Comparison of ENCODE assay signal across 8 cellular contexts in genomic region chr7:37182011-37182478, GRCh38.
DNase-seq lines count a peak whose midpoint lies in the region; ATAC-seq and TF ChIP-seq lines count a peak whose summit lies in the region.

No MANE protein-coding gene starts in this region.

- H3K56ac ChIP-seq in IMR-90 (ENCODE audit: extremely low read depth, insufficient read depth, low read length), result no peak overlapping the region

- WGBS in IMR-90 (ENCODE audit: extremely low coverage in 2 of 2, insufficient read length in 1 of 2), 2 experiments, result no CpG with 5 or more reads among the region's 7 CpGs
- WGBS in neuronal stem cell (ENCODE audit: extremely low coverage in 2 of 2, insufficient read length in 2 of 2, insufficient replicate concordance in 1 of 2), 2 donors, result no CpG with 5 or more reads among the region's 7 CpGs

- no peaks in the 10 kb centered on the region for H3K9me3 ChIP-seq in IMR-90 (ENCODE audit: control insufficient read depth, insufficient read depth, low read length)
- H3K9me3 ChIP-seq in Panc1 (ENCODE audit: control insufficient read depth, insufficient read depth, low read depth, low read length), result peaks cover 13% of the 10 kb centered on the region; the same call in 1 of the 2 replicates
- H3K9me3 ChIP-seq in neuronal stem cell (replicated peaks in 1 of 2; ENCODE audit: control insufficient read depth in 2 of 2, insufficient read depth in 1 of 2, low read depth in 1 of 2, low read length in 2 of 2), result no peaks in the 10 kb centered on the region

- H3K79me1 ChIP-seq in IMR-90 (ENCODE audit: low read depth in 1 of 2, low read length in 2 of 2), result no peaks in the 10 kb centered on the region
- no peaks in the 10 kb centered on the region for H3K79me1 ChIP-seq in neuronal stem cell (ENCODE audit: low read depth, low read length)

- H3K4me2 ChIP-seq in IMR-90 (ENCODE audit: low read depth, low read length) (no peak overlapping the region), neuronal stem cell (ENCODE audit: insufficient read depth, low read length, poor library complexity, severe bottlenecking) (no peak overlapping the region)

- TF ChIP-seq RAD21 in IMR-90 (IDR thresholded peaks at IDR 0.05; ENCODE audit: low read length), result peak; percentile 98

- H3K23ac ChIP-seq in IMR-90 (ENCODE audit: low read depth, low read length), result no peak overlapping the region
- no peak overlapping the region for H3K23ac ChIP-seq in neuronal stem cell (ENCODE audit: low read depth, low read length, poor library complexity)

- TF ChIP-seq CTCF in IMR-90 (conservative IDR thresholded peaks at IDR 0.05; ENCODE audit: low read depth, low read length) (peak; percentile 95), Panc1 (IDR thresholded peaks at IDR 0.05) (peak; percentile 96), fibroblast of villous mesenchyme (IDR thresholded peaks at IDR 0.05; ENCODE audit: insufficient read depth, low read depth, low read length) (peak; percentile 96)

- H2BK15ac ChIP-seq in IMR-90 (ENCODE audit: low read depth, low read length) (no peak overlapping the region), neuronal stem cell (ENCODE audit: low read length) (no peak overlapping the region)

- in situ Hi-C loops in Caki2 (cut with HindIII; ENCODE audit: low pct_unique_long_range_greater_than_20kb, low sequenced_read_pairs) (no loop called here), IMR-90 (cut with MboI; ENCODE audit: low sequenced_read_pairs) (loop anchor here (5.0 to 25.0 kb wide), 2 partner anchors 195 to 495 kb away; no protein-coding TSS in a partner anchor), Panc1 (cut with HindIII; ENCODE audit: low pct_unique_long_range_greater_than_20kb, low sequenced_read_pairs) (loop anchor here (25.0 kb wide), 1 partner anchor 695 kb away; no protein-coding TSS in a partner anchor)

- POLR2A ChIA-PET in IMR-90 (lab: Charles Lee; ENCODE audit: unreplicated experiment), result no interaction called here
- POLR2A ChIA-PET in Panc1 (lab: Charles Lee), result interaction anchor here (0.6 kb wide), 1 partner anchor 505 kb away, joined by 13 read pairs; no protein-coding TSS in a partner anchor

- H4K91ac ChIP-seq in IMR-90 (ENCODE audit: insufficient read depth, low read depth, low read length) (no peak overlapping the region), neuronal stem cell (ENCODE audit: low read depth, low read length, poor library complexity) (no peak overlapping the region)

- no peak overlapping the region for H3K4ac ChIP-seq in IMR-90 (ENCODE audit: low read depth, low read length)
- no peak overlapping the region for H3K4ac ChIP-seq in neuronal stem cell (ENCODE audit: low read length)

- ATAC-seq in GM21381 (IDR thresholded peaks at IDR 0.05; ENCODE audit: unreplicated experiment), result peak; percentile 84
- ATAC-seq in IMR-90 (ENCODE audit: low read depth), result peak; percentile 98
- ATAC-seq in Panc1, result peak; percentile 99

- no peaks in the 10 kb centered on the region for H3K9me1 ChIP-seq in IMR-90 (ENCODE audit: insufficient read depth, low read length)

- DNase-seq in Caki2 (ENCODE audit: low read depth), result peak; percentile 73
- peak; percentile 61 for DNase-seq in IMR-90
- peak; percentile 65 for DNase-seq in Panc1 (ENCODE audit: low read depth, low spot score)
- peak; percentile 52 for DNase-seq in activated T-helper 1 cell treated with Interleukin-2 at 50 U/mL for 16 hours (ENCODE audit: low read depth)
- DNase-seq in fibroblast of villous mesenchyme (ENCODE audit: low read depth), result peak; percentile 72
- peak; percentile 89 for DNase-seq in neuronal stem cell (ENCODE audit: low spot score)
- peak; percentile 38 for DNase-seq in stromal cell of bone marrow (ENCODE audit: low read depth)

- H3K18ac ChIP-seq in IMR-90 (ENCODE audit: low read depth, low read length), result no peak overlapping the region
- H3K18ac ChIP-seq in neuronal stem cell (ENCODE audit: low read length), result no peak overlapping the region

- no peak overlapping the region for H2BK12ac ChIP-seq in neuronal stem cell (ENCODE audit: low read length)

- no peak overlapping the region for H2AK5ac ChIP-seq in IMR-90 (ENCODE audit: low read depth, low read length)
- no peak overlapping the region for H2AK5ac ChIP-seq in neuronal stem cell (ENCODE audit: low read depth, low read length)

- H3K14ac ChIP-seq in IMR-90 (replicated peaks; ENCODE audit: low read depth, low read length), result no peak overlapping the region
- no peak overlapping the region for H3K14ac ChIP-seq in neuronal stem cell (ENCODE audit: low read length)

- no peak for TF ChIP-seq POLR2A in IMR-90 (IDR thresholded peaks at IDR 0.05; ENCODE audit: low read depth, low read length)

- H3K4me3 ChIP-seq in IMR-90 (ENCODE audit: insufficient read depth, low read depth, low read length) (no peak overlapping the region), Panc1 (ENCODE audit: low read depth in 2 of 2, low read length in 2 of 2) (peak overlapping the region in 1 of 2 experiments; percentile 28; a peak in 2 of 4 replicates), fibroblast of villous mesenchyme (ENCODE audit: low read depth, low read length) (no peak overlapping the region), neuronal stem cell (ENCODE audit: low read length in 2 of 2) (no peak overlapping the region)

- no peak overlapping the region for H2BK5ac ChIP-seq in IMR-90 (ENCODE audit: low read depth, low read length, poor library complexity, severe bottlenecking)
- no peak overlapping the region for H2BK5ac ChIP-seq in neuronal stem cell (ENCODE audit: low read length)

- H4K20me1 ChIP-seq in IMR-90 (ENCODE audit: insufficient read depth, low read length), result no peaks in the 10 kb centered on the region

- H3K4me1 ChIP-seq in IMR-90 (ENCODE audit: control insufficient read depth, insufficient read depth, low read length), result no peaks in the 10 kb centered on the region
- H3K4me1 ChIP-seq in Panc1 (ENCODE audit: control insufficient read depth, insufficient read depth, low read length), result peaks cover 15% of the 10 kb centered on the region
- peaks cover 1 to 2% of the 10 kb centered on the region in 2 donors for H3K4me1 ChIP-seq in neuronal stem cell (ENCODE audit: control insufficient read depth in 2 of 2, insufficient read depth in 1 of 2, low read depth in 1 of 2, low read length in 2 of 2)

- H2AFZ ChIP-seq in IMR-90 (replicated peaks; ENCODE audit: low read length, poor library complexity), result peak overlapping the region; percentile 67
- H2AFZ ChIP-seq in neuronal stem cell (ENCODE audit: low read length), result peak overlapping the region; percentile 24

- intact Hi-C loops in IMR-90 (cut with micrococcal nuclease), result loop anchor here (1.0 to 5.0 kb wide), 7 partner anchors 75 to 709 kb away; no protein-coding TSS in a partner anchor
- intact Hi-C loops in Panc1 (cut with micrococcal nuclease; ENCODE audit: unreplicated experiment), result loop anchor here (1.0 to 5.0 kb wide), 4 partner anchors 195 to 710 kb away; no protein-coding TSS in a partner anchor

- dilution Hi-C loops in IMR-90 (cut with HindIII; ENCODE audit: low sequenced_read_pairs, unreplicated experiment), result no loop called here

- H2AK9ac ChIP-seq in IMR-90 (replicated peaks; ENCODE audit: low read depth, low read length, poor library complexity), result no peak overlapping the region

- H3K36me3 ChIP-seq in IMR-90 (ENCODE audit: control insufficient read depth, insufficient read depth, low read length) (no peaks in the 10 kb centered on the region), Panc1 (ENCODE audit: control insufficient read depth, insufficient read depth, low read length) (no peaks in the 10 kb centered on the region), neuronal stem cell (replicated peaks in 1 of 2; ENCODE audit: control insufficient read depth in 2 of 2, insufficient read depth in 2 of 2, low read length in 2 of 2) (no peaks in the 10 kb centered on the region)

- H2BK120ac ChIP-seq in IMR-90 (ENCODE audit: low read depth, low read length), result no peak overlapping the region
- H2BK120ac ChIP-seq in neuronal stem cell (ENCODE audit: low read depth, low read length), result no peak overlapping the region

- BruUV-seq in IMR-90 (replicated peaks; lab: Mats Ljungman, UMichigan) (no TSS peak), Panc1 (replicated peaks; lab: Mats Ljungman, UMichigan) (no TSS peak)

- H4K8ac ChIP-seq in IMR-90 (ENCODE audit: low read depth in 2 of 2, low read length in 2 of 2) (no peak overlapping the region), neuronal stem cell (ENCODE audit: low read depth, low read length) (no peak overlapping the region)

- no peak overlapping the region for H3K27ac ChIP-seq in IMR-90 (ENCODE audit: insufficient read depth, low read length)
- H3K27ac ChIP-seq in Panc1 (ENCODE audit: low read length), result peak overlapping the region; percentile 53
- no peak overlapping the region for H3K27ac ChIP-seq in neuronal stem cell (replicated peaks; ENCODE audit: low read length)

- H3K27me3 ChIP-seq in IMR-90 (ENCODE audit: control insufficient read depth, insufficient read depth, low read length) (peaks cover 2% of the 10 kb centered on the region; the same call in 1 of the 2 replicates), Panc1 (ENCODE audit: control insufficient read depth, insufficient read depth, low read length) (no peaks in the 10 kb centered on the region), neuronal stem cell (ENCODE audit: control insufficient read depth in 3 of 3, insufficient read depth in 3 of 3, low read depth in 1 of 3, low read length in 3 of 3) (no peaks in the 10 kb centered on the region)

- H3K9ac ChIP-seq in IMR-90 (ENCODE audit: low read depth, low read length) (no peak overlapping the region), neuronal stem cell (ENCODE audit: low read depth, low read length, poor library complexity) (no peak overlapping the region)

- CTCF ChIA-PET in IMR-90 (lab: Yijun Ruan, JAX), result interaction anchor here (0.6 to 3.5 kb wide), 25 partner anchors 8 to 511 kb away, joined by 3 to 104 read pairs (median 4); no protein-coding TSS in a partner anchor
- CTCF ChIA-PET in Panc1 (lab: Charles Lee), result interaction anchor here (0.5 to 1.5 kb wide), 20 partner anchors 10 to 741 kb away, joined by 3 to 21 read pairs (median 6); no protein-coding TSS in a partner anchor

- H4K5ac ChIP-seq in IMR-90 (ENCODE audit: low read depth, low read length), result no peak overlapping the region

- H2BK20ac ChIP-seq in IMR-90 (ENCODE audit: low read depth, low read length), result no peak overlapping the region

TF ChIP-seq in IMR-90, 13 proteins besides CTCF, POLR2A, EP300 and RAD21:
- no peak for TF ChIP-seq MXI1 (IDR thresholded peaks at IDR 0.05; ENCODE audit: borderline replicate concordance, low read depth, low read length)
- peak; percentile 91 for TF ChIP-seq SMC3 (IDR thresholded peaks at IDR 0.05; ENCODE audit: low read depth, low read length)

Comparison
In these comparisons a context has a peak if more than half of its experiments do, and no peak if none do; other contexts are left out.
1. DNase-seq: peak in every context shown above with its lines; median percentile 89 in neuronal stem cell; 73 in Caki2; 72 in fibroblast of villous mesenchyme; 65 in Panc1; 61 in IMR-90; 52 in activated T-helper 1 cell treated with Interleukin-2 at 50 U/mL for 16 hours; 38 in stromal cell of bone marrow.